Comparison of ENCODE assay signal across 8 cellular contexts in genomic region chr16:83356266-83356665, GRCh38.
DNase-seq lines count a peak whose midpoint lies in the region; ATAC-seq, FAIRE-seq and TF ChIP-seq lines count a peak whose summit lies in the region.

No MANE protein-coding gene starts in this region.

- no peaks in the 10 kb centered on the region for H3K36me3 ChIP-seq in brain microvascular endothelial cell (replicated peaks)

- H3K27me3 Mint-ChIP-seq in activated CD4-positive, alpha-beta T cell treated with anti-CD3 and anti-CD28 coated beads, Interleukin-2, amount 10 ng/mL, durations not matched to agents 24 days and 14 days = no peaks in the 10 kb centered on the region
- peaks cover 5% of the 10 kb centered on the region for H3K27me3 Mint-ChIP-seq in type B pancreatic cell

- ATAC-seq in HG02678 (IDR thresholded peaks at IDR 0.05; ENCODE audit: unreplicated experiment) (peak; percentile 60), HG02642 (IDR thresholded peaks at IDR 0.05; ENCODE audit: poor library complexity, unreplicated experiment) (no peak)

- H3K9me3 Mint-ChIP-seq in activated CD4-positive, alpha-beta T cell treated with anti-CD3 and anti-CD28 coated beads, Interleukin-2, amount 10 ng/mL, durations not matched to agents 24 days and 14 days = no peaks in the 10 kb centered on the region
- H3K9me3 Mint-ChIP-seq in type B pancreatic cell = no peaks in the 10 kb centered on the region

- peak; percentile 60 for DNase-seq in activated CD4-positive, alpha-beta T cell treated with anti-CD3 and anti-CD28 coated beads, Interleukin-2, amount 10 ng/mL, durations not matched to agents 24 days and 14 days
- DNase-seq in activated CD4-positive, alpha-beta T cell treated with anti-CD3 and anti-CD28 coated beads for 1 hour = no peak
- DNase-seq in NCI-H2196 (lab: John Stamatoyannopoulos, UW; ENCODE audit: unreplicated experiment) (peak; percentile 53), brain microvascular endothelial cell (peak; percentile 60), type B pancreatic cell (ENCODE audit: extremely low spot score, unreplicated experiment) (no peak)

- in situ Hi-C loops in brain microvascular endothelial cell (cut with HindIII; ENCODE audit: low pct_ligation_motif_present, low sequenced_read_pairs) = no loop called here

- TF ChIP-seq CTCF in brain microvascular endothelial cell (IDR thresholded peaks at IDR 0.05; ENCODE audit: low read depth, low read length, missing control alignments) (peak; percentile 82), type B pancreatic cell (conservative IDR thresholded peaks at IDR 0.05) (peak; percentile 78)

- no peak overlapping the region for H3K27ac Mint-ChIP-seq in activated CD4-positive, alpha-beta T cell treated with anti-CD3 and anti-CD28 coated beads, Interleukin-2, amount 10 ng/mL, durations not matched to agents 24 days and 14 days
- H3K27ac Mint-ChIP-seq in type B pancreatic cell = peak overlapping the region; percentile 10

- intact Hi-C loops in activated CD4-positive, alpha-beta T cell treated with anti-CD3 and anti-CD28 coated beads, Interleukin-2, amount 10 ng/mL, durations not matched to agents 24 days and 14 days (cut with micrococcal nuclease) = no loop called here

- no peaks in the 10 kb centered on the region for H3K27me3 ChIP-seq in brain microvascular endothelial cell (replicated peaks)

- H3K4me3 ChIP-seq in brain microvascular endothelial cell (ENCODE audit: low read depth, low read length) = no peak overlapping the region

- FAIRE-seq in islet of Langerhans (lab: Jason Lieb, UNC) = peak; percentile 66

- no peaks in the 10 kb centered on the region for H3K4me1 Mint-ChIP-seq in activated CD4-positive, alpha-beta T cell treated with anti-CD3 and anti-CD28 coated beads, Interleukin-2, amount 10 ng/mL, durations not matched to agents 24 days and 14 days
- H3K4me1 Mint-ChIP-seq in type B pancreatic cell (ENCODE audit: unreplicated experiment) = no peaks in the 10 kb centered on the region

- H3K36me3 Mint-ChIP-seq in activated CD4-positive, alpha-beta T cell treated with anti-CD3 and anti-CD28 coated beads, Interleukin-2, amount 10 ng/mL, durations not matched to agents 24 days and 14 days (ENCODE audit: low read depth) = no peaks in the 10 kb centered on the region
- no peaks in the 10 kb centered on the region for H3K36me3 Mint-ChIP-seq in type B pancreatic cell

- no peak overlapping the region for H3K27ac ChIP-seq in brain microvascular endothelial cell

- H3K4me3 Mint-ChIP-seq in activated CD4-positive, alpha-beta T cell treated with anti-CD3 and anti-CD28 coated beads, Interleukin-2, amount 10 ng/mL, durations not matched to agents 24 days and 14 days = no peak overlapping the region
- no peak overlapping the region for H3K4me3 Mint-ChIP-seq in type B pancreatic cell

Comparison
In these comparisons a context has a peak if more than half of its experiments do, and no peak if none do; other contexts are left out.
1. DNase-seq: peak in activated CD4-positive, alpha-beta T cell treated with anti-CD3 and anti-CD28 coated beads, Interleukin-2, amount 10 ng/mL, durations not matched to agents 24 days and 14 days (single experiment), NCI-H2196 (single experiment) and brain microvascular endothelial cell (single experiment); none in activated CD4-positive, alpha-beta T cell treated with anti-CD3 and anti-CD28 coated beads for 1 hour (single experiment) and type B pancreatic cell (single experiment).